Comparison of ENCODE assay signal across 1 cellular context in the genomic region with DNA sequence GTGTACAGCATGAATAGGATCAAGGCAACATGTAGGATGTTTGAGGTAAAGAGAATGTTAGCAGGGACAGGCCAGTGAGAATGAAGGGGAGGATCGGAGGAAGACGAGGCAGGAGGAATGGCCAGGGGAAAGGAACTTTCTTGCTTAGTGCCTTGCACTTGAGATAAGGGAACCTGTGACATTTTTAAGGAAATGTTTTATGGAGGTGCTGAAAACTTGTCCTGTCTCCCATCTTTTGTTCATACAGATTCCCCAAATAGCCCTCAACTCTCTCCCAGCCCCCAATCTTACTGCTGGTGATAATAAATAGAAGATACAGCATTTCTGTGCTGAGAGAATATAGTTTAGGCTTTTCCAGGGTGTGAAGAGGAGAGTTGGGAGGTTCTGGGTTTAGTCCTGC.
TF ChIP-seq lines count a peak whose summit lies in the region.

No MANE protein-coding gene starts in this region.

TF ChIP-seq in K562, 482 proteins besides CTCF, POLR2A, EP300 and RAD21:
- TF ChIP-seq XRCC3 (IDR thresholded peaks at IDR 0.05), result no peak
- TF ChIP-seq TCF3 (CRISPR knock-in tag; IDR thresholded peaks at IDR 0.05), result peak; percentile 37; the same call in 1 of the 2 replicates
- TF ChIP-seq MXI1 (IDR thresholded peaks at IDR 0.05; ENCODE audit: low read depth, low read length), result no peak
- TF ChIP-seq ZFP36 (IDR thresholded peaks at IDR 0.05; ENCODE audit: low read depth, low read length, partially characterized antibody), result no peak
- TF ChIP-seq, protein P1, sequence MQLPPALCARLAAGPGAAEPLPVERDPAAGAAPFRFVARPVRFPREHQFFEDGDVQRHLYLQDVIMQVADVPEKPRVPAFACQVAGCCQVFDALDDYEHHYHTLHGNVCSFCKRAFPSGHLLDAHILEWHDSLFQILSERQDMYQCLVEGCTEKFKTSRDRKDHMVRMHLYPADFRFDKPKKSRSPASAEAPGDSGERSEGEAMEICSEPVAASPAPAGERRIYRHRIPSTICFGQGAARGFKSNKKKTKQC (CRISPR knock-in tag; IDR thresholded peaks at IDR 0.05), result no peak
- TF ChIP-seq ZNF76 (CRISPR knock-in tag; IDR thresholded peaks at IDR 0.05; ENCODE audit: borderline replicate concordance), result no peak
- peak; percentile 27; the same call in 1 of the 2 replicates for TF ChIP-seq ARID1B (IDR thresholded peaks at IDR 0.05)
- TF ChIP-seq, protein P2, sequence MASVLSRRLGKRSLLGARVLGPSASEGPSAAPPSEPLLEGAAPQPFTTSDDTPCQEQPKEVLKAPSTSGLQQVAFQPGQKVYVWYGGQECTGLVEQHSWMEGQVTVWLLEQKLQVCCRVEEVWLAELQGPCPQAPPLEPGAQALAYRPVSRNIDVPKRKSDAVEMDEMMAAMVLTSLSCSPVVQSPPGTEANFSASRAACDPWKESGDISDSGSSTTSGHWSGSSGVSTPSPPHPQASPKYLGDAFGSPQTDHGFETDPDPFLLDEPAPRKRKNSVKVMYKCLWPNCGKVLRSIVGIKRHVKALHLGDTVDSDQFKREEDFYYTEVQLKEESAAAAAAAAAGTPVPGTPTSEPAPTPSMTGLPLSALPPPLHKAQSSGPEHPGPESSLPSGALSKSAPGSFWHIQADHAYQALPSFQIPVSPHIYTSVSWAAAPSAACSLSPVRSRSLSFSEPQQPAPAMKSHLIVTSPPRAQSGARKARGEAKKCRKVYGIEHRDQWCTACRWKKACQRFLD (CRISPR knock-in tag; IDR thresholded peaks at IDR 0.05), result no peak
- TF ChIP-seq CEBPB (tag; IDR thresholded peaks at IDR 0.05), result no peak
- TF ChIP-seq LCOR (CRISPR knock-in tag; IDR thresholded peaks at IDR 0.05), result no peak
- TF ChIP-seq MEIS2 (IDR thresholded peaks at IDR 0.05; ENCODE audit: partially characterized antibody), result peak; percentile 61
- no peak for TF ChIP-seq SREBF1 (IDR thresholded peaks at IDR 0.05; ENCODE audit: borderline replicate concordance, low read depth, low read length)
- 0 out of 2 replicates have a peak, but pooled peaks have one; percentile 13 for TF ChIP-seq CBFA2T3 (IDR thresholded peaks at IDR 0.05)
- TF ChIP-seq, protein P3, sequence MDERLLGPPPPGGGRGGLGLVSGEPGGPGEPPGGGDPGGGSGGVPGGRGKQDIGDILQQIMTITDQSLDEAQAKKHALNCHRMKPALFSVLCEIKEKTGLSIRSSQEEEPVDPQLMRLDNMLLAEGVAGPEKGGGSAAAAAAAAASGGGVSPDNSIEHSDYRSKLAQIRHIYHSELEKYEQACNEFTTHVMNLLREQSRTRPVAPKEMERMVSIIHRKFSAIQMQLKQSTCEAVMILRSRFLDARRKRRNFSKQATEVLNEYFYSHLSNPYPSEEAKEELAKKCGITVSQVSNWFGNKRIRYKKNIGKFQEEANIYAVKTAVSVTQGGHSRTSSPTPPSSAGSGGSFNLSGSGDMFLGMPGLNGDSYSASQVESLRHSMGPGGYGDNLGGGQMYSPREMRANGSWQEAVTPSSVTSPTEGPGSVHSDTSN (CRISPR knock-in tag; IDR thresholded peaks at IDR 0.05; ENCODE audit: low read depth), result no peak
- TF ChIP-seq, protein P3 (tag; conservative IDR thresholded peaks at IDR 0.05; ENCODE audit: low read depth), result peak; percentile 81
- TF ChIP-seq NFYB (IDR thresholded peaks at IDR 0.05; ENCODE audit: extremely low read depth, insufficient read length), result no peak
TF ChIP-seq in K562: peak in this region for 5.
